ENCODE assay signal across 23 cellular contexts in genomic region chr3:114086356-114086755, GRCh38.
"Had no signal": no experiment of that assay in that cellular context is flagged by ENCODE, and none has a peak within 500 bp of the region (broad histone marks: within the 10 kb centered on the region; RNA-seq: fewer than 3 reads in every experiment).

No MANE protein-coding gene starts in this region.

- H3K27ac ChIP-seq: HL-60, SJSA1, SK-N-MC had no signal

- H3K27me3 ChIP-seq: MG63, SJSA1 had no signal

- H3K4me3 ChIP-seq: MG63, SJSA1, SK-N-MC had no signal

- H3K4me1 ChIP-seq: SJSA1 had no signal

- H3K9me3 ChIP-seq: MG63, SJSA1 had no signal

- DNase-seq: Karpas-422, KG1, MG63, NCI-H1092, NCI-H1105 treated with DMSO at 0.1 percent for 48 hours, NCI-H1417 treated with DMSO at 0.1 percent for 48 hours, NCI-H146, NCI-H1694 treated with DMSO at 0.1 percent for 48 hours, NCI-H1930, NCI-H2081, NCI-H2171, NCI-H226, NCI-H446, NCI-H510A, NCI-H524 treated with DMSO at 0.1 percent for 48 hours, NCI-H69, NCI-H774, Right ventricle myocardium superior, RPMI8226, SIG-M5 had no signal
